11 cellular contexts compared by ENCODE assay signal in genomic region chr12:82740129-82741000, GRCh38. TPM values are rescaled to one million over a fixed set of nuclear protein-coding genes. Genes with fewer than 3 reads are reported as not detected.
DNase-seq lines count a peak whose midpoint lies in the region; ATAC-seq and TF ChIP-seq lines count a peak whose summit lies in the region.
"Had no signal": no experiment of that assay in that cellular context is flagged by ENCODE, and none has a peak within 500 bp of the region (broad histone marks: within the 10 kb centered on the region; RNA-seq: fewer than 3 reads in every experiment).

No MANE protein-coding gene starts in this region.

- WGBS in psoas muscle, 3 donors: 90 to 93% (median 90%) methylated on average over 7 of the region's 7 CpGs

- no peaks in the 10 kb centered on the region for H3K27me3 ChIP-seq in MG63
- H3K27me3 ChIP-seq in psoas muscle (ENCODE audit: insufficient read depth in 3 of 3, low read length in 2 of 3): no peaks in the 10 kb centered on the region
- H3K27me3 ChIP-seq: gastroesophageal sphincter had no signal

- H3K36me3 ChIP-seq in MG63 (no peaks in the 10 kb centered on the region), psoas muscle (ENCODE audit: insufficient read depth in 1 of 2, low read depth in 1 of 2) (no peaks in the 10 kb centered on the region)

- no peaks in the 10 kb centered on the region for H3K9me3 ChIP-seq in MG63
- no peaks in the 10 kb centered on the region for H3K9me3 ChIP-seq in psoas muscle
- H3K9me3 ChIP-seq: gastroesophageal sphincter had no signal

- intact Hi-C loops in psoas muscle (cut with DNase I): no loop called here

- H3K4me3 ChIP-seq in MG63 (no peak overlapping the region), psoas muscle (no peak overlapping the region)
- H3K4me3 ChIP-seq: gastroesophageal sphincter had no signal

- no peak overlapping the region for H3K27ac ChIP-seq in psoas muscle
- H3K27ac ChIP-seq: gastroesophageal sphincter had no signal

- DNase-seq in ELR (ENCODE audit: low read depth): peak; percentile 1
- DNase-seq in MG63: peak; percentile 42
- DNase-seq in dedifferentiated amniotic fluid mesenchymal stem cell (ENCODE audit: extremely low spot score): peak; percentile 47
- DNase-seq in non-pigmented ciliary epithelial cell (ENCODE audit: low read depth): peak; percentile 60
- no peak for DNase-seq in psoas muscle
- no peak for DNase-seq in COR-L47 (lab: John Stamatoyannopoulos, UW)
- DNase-seq: NCI-H1048 had no signal

- ATAC-seq in HG03280 (IDR thresholded peaks at IDR 0.05; ENCODE audit: unreplicated experiment): no peak
- no peak for ATAC-seq in GM21786 (IDR thresholded peaks at IDR 0.05; ENCODE audit: unreplicated experiment)
- ATAC-seq in psoas muscle: no peak
- ATAC-seq: activated naive CD4-positive, alpha-beta T cell treated with anti-CD3 and anti-CD28 coated beads, Interleukin-2, amount 50 U/mL, for 72 hours; gastroesophageal sphincter had no signal

- TF ChIP-seq CTCF in psoas muscle (IDR thresholded peaks at IDR 0.05): no peak

- no peaks in the 10 kb centered on the region for H3K4me1 ChIP-seq in psoas muscle
- H3K4me1 ChIP-seq: gastroesophageal sphincter had no signal

RNA-seq across cellular contexts. Expression of gene TMTC2, which starts 53.7 kb away (rescaled TPM):
- 1.8 and 2.2 TPM in 2 replicates for total RNA-seq in MG63 (2014; rRNA removed; shearing (Covaris generic); ENCODE audit: low replicate concordance)
- total RNA-seq in psoas muscle: 1 to 10 TPM; 1.8 to 2.7 (median 2.2) TPM
- polyA plus RNA-seq in psoas muscle: 1 to 10 TPM in 2 of 3 donors, under 1 TPM in 1; 0.85 to 1.1 (median 1.0) TPM

Comparison
In these comparisons a context has a peak if more than half of its experiments do, and no peak if none do; other contexts are left out.
1. DNase-seq: peak in ELR (single experiment), MG63 (single experiment), dedifferentiated amniotic fluid mesenchymal stem cell (single experiment) and non-pigmented ciliary epithelial cell (single experiment); none in psoas muscle (0 of 2) and COR-L47 (single experiment).